25 cellular contexts compared by ENCODE assay signal in the genomic region with DNA sequence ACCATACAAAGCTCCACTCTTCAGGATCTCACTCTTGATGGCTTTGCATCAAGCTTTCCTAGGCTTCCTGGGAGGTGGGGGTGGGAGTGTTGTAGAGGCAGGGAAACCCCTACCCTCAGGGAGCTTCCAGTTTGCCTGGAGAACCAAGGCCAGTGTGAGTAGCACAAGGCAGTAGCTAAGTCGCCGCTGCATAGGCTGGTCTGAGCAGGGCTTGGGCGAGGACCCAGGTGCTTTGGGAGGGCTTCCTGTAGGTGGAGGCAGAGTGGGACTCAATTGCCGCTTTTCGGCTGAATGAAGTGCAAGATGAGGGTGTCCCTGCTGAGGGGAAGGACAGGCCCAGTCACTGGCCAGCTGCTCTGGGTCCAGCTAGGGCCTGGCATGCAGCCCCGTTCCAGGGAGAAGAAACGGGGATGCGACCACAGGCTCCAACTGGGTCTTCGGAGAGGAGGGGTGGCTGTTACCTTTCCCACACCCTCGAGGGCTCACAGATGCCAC. TPM values are rescaled to one million over a fixed set of nuclear protein-coding genes. Genes with fewer than 3 reads are reported as not detected.
"Had no signal": no experiment of that assay in that cellular context is flagged by ENCODE, and none has a peak within 500 bp of the region (broad histone marks: within the 10 kb centered on the region; RNA-seq: fewer than 3 reads in every experiment).

No MANE protein-coding gene starts in this region.

- H3K27ac ChIP-seq: ascending aorta, breast epithelium, epithelial cell of prostate, suprapubic skin had no signal

- H3K27me3 Mint-ChIP-seq: effector memory CD8-positive, alpha-beta T cell; naive thymus-derived CD4-positive, alpha-beta T cell; stimulated activated naive CD8-positive, alpha-beta T cell treated with anti-CD3 and anti-CD28 coated beads, Interleukin-15, Interleukin-2, amounts not matched to agents 100 ng/mL and 50 ng/mL, for 24 hours had no signal

- H3K9me3 ChIP-seq: ascending aorta, breast epithelium, suprapubic skin had no signal

- H3K27me3 ChIP-seq: ascending aorta, breast epithelium, suprapubic skin had no signal

- H3K4me3 ChIP-seq: ascending aorta, breast epithelium, lung, suprapubic skin had no signal

- H3K4me1 ChIP-seq: ascending aorta, breast epithelium had no signal

- H3K36me3 ChIP-seq: ascending aorta, breast epithelium, suprapubic skin had no signal

- ATAC-seq: effector memory CD8-positive, alpha-beta T cell; left cardiac atrium; naive thymus-derived CD4-positive, alpha-beta T cell had no signal

- DNase-seq: activated CD4-positive, alpha-beta T cell treated with anti-CD3 and anti-CD28 coated beads, Interleukin-2, amount 50 U/mL, for 1 hour; activated CD8-positive, alpha-beta memory T cell treated with anti-CD3 and anti-CD28 coated beads for 24 hours; activated naive CD4-positive, alpha-beta T cell treated with Interleukin-2 at 50 U/mL for 16 hours; cerebellar nuclear complex; effector memory CD8-positive, alpha-beta T cell; foreskin melanocyte; head of caudate nucleus; left cardiac atrium; midbrain; naive thymus-derived CD4-positive, alpha-beta T cell; stimulated activated CD4-positive, alpha-beta T cell treated with anti-CD3 and anti-CD28 coated beads, Interleukin-4, amount 100 ng/mL, for 4 hours; stimulated activated CD8-positive, alpha-beta memory T cell treated with anti-CD3 and anti-CD28 coated beads, Interleukin-4, amount 100 ng/mL, for 48 hours; trophoblast cell had no signal

- H3K27ac Mint-ChIP-seq: activated T-helper 1 cell treated with anti-CD3 and anti-CD28 coated beads, Interleukin-12 subunit alpha, Interleukin-12 subunit beta, Interleukin-2, Interleukin-4 antibody, amounts not matched to agents 30 ng/mL and 10 ng/mL and 1 ng/mL, durations not matched to agents 14 hours and 24 hours and 36 hours; dendritic cell treated with granulocyte-macrophage colony-stimulating factor and Interleukin-4, amounts not matched to agents 40 ng/mL and 50 ng/mL, for 4 days; effector memory CD8-positive, alpha-beta T cell; stimulated activated naive CD8-positive, alpha-beta T cell treated with anti-CD3 and anti-CD28 coated beads, Interleukin-15, Interleukin-2, amounts not matched to agents 100 ng/mL and 50 ng/mL, for 24 hours; T-helper 2 cell treated with Interferon-gamma antibody and Interleukin-4, amounts not matched to agents 5 μg/mL and 100 μg/mL, for 36 hours had no signal

- H3K4me3 Mint-ChIP-seq: activated T-helper 1 cell treated with anti-CD3 and anti-CD28 coated beads, Interleukin-12 subunit alpha, Interleukin-12 subunit beta, Interleukin-2, Interleukin-4 antibody, amounts not matched to agents 30 ng/mL and 10 ng/mL and 1 ng/mL, durations not matched to agents 14 hours and 24 hours and 36 hours; dendritic cell treated with granulocyte-macrophage colony-stimulating factor and Interleukin-4, amounts not matched to agents 40 ng/mL and 50 ng/mL, for 4 days; effector memory CD8-positive, alpha-beta T cell; stimulated activated naive CD8-positive, alpha-beta T cell treated with anti-CD3 and anti-CD28 coated beads, Interleukin-15, Interleukin-2, amounts not matched to agents 100 ng/mL and 50 ng/mL, for 24 hours; T-helper 2 cell treated with Interferon-gamma antibody and Interleukin-4, amounts not matched to agents 5 μg/mL and 100 μg/mL, for 36 hours had no signal

- H3K9me3 Mint-ChIP-seq: activated T-helper 1 cell treated with anti-CD3 and anti-CD28 coated beads, Interleukin-12 subunit alpha, Interleukin-12 subunit beta, Interleukin-2, Interleukin-4 antibody, amounts not matched to agents 30 ng/mL and 10 ng/mL and 1 ng/mL, durations not matched to agents 14 hours and 24 hours and 36 hours; dendritic cell treated with granulocyte-macrophage colony-stimulating factor and Interleukin-4, amounts not matched to agents 40 ng/mL and 50 ng/mL, for 4 days; effector memory CD8-positive, alpha-beta T cell; naive thymus-derived CD4-positive, alpha-beta T cell; stimulated activated naive CD8-positive, alpha-beta T cell treated with anti-CD3 and anti-CD28 coated beads, Interleukin-15, Interleukin-2, amounts not matched to agents 100 ng/mL and 50 ng/mL, for 24 hours; T-helper 2 cell treated with Interferon-gamma antibody and Interleukin-4, amounts not matched to agents 5 μg/mL and 100 μg/mL, for 36 hours had no signal

RNA-seq across cellular contexts. Expression of gene CD79B, which starts 3.9 kb away (rescaled TPM):
- total RNA-seq: ascending aorta had no signal

RNA-seq across cellular contexts. Expression of gene GH1, which starts 9.6 kb away (rescaled TPM):
- total RNA-seq: activated T-helper 1 cell treated with anti-CD3 and anti-CD28 coated beads, Interleukin-12 subunit alpha, Interleukin-12 subunit beta, Interleukin-2, Interleukin-4 antibody, amounts not matched to agents 30 ng/mL and 10 ng/mL and 1 ng/mL, durations not matched to agents 14 hours and 24 hours and 36 hours; ascending aorta; breast epithelium; fibroblast of lung; left cardiac atrium; lung; posterior vena cava; skeletal muscle tissue; suprapubic skin had no signal
- polyA plus RNA-seq: fibroblast of lung; lung; naive thymus-derived CD4-positive, alpha-beta T cell had no signal

RNA-seq across cellular contexts. Expression of gene CSHL1, which starts 17.2 kb away (rescaled TPM):
- total RNA-seq: activated T-helper 1 cell treated with anti-CD3 and anti-CD28 coated beads, Interleukin-12 subunit alpha, Interleukin-12 subunit beta, Interleukin-2, Interleukin-4 antibody, amounts not matched to agents 30 ng/mL and 10 ng/mL and 1 ng/mL, durations not matched to agents 14 hours and 24 hours and 36 hours; ascending aorta; breast epithelium; fibroblast of lung; left cardiac atrium; lung; naive thymus-derived CD4-positive, alpha-beta T cell; posterior vena cava; skeletal muscle tissue; suprapubic skin had no signal
- polyA plus RNA-seq: fibroblast of lung; lung; naive thymus-derived CD4-positive, alpha-beta T cell had no signal

RNA-seq across cellular contexts. Expression of gene CSH1, which starts 31.8 kb away (rescaled TPM):
- total RNA-seq: activated T-helper 1 cell treated with anti-CD3 and anti-CD28 coated beads, Interleukin-12 subunit alpha, Interleukin-12 subunit beta, Interleukin-2, Interleukin-4 antibody, amounts not matched to agents 30 ng/mL and 10 ng/mL and 1 ng/mL, durations not matched to agents 14 hours and 24 hours and 36 hours; ascending aorta; breast epithelium; fibroblast of lung; left cardiac atrium; lung; posterior vena cava; skeletal muscle tissue; suprapubic skin had no signal
- polyA plus RNA-seq: fibroblast of lung; lung; naive thymus-derived CD4-positive, alpha-beta T cell had no signal

RNA-seq across cellular contexts. Expression of gene SCN4A, which starts 44.5 kb away (rescaled TPM):
- polyA plus RNA-seq: fibroblast of lung; naive thymus-derived CD4-positive, alpha-beta T cell had no signal
